9 cellular contexts compared by ENCODE assay signal in genomic region chr5:74864823-74865222, GRCh38. TPM values are rescaled to one million over a fixed set of nuclear protein-coding genes. Genes with fewer than 3 reads are reported as not detected.
A peak's percentile ranks its signal among the peaks of the same experiment; 100 is the strongest.
DNase-seq lines count a peak whose midpoint lies in the region; ATAC-seq and TF ChIP-seq lines count a peak whose summit lies in the region.
"Had no signal": no experiment of that assay in that cellular context is flagged by ENCODE, and none has a peak within 500 bp of the region (broad histone marks: within the 10 kb centered on the region; RNA-seq: fewer than 3 reads in every experiment).

No MANE protein-coding gene starts in this region.

- H3K4me3 Mint-ChIP-seq in activated T-cell treated with anti-CD3 and anti-CD28 coated beads, Interleukin-2, amount 50 U/mL, for 24 hours: peak overlapping the region; percentile 93
- peak overlapping the region; percentile 72 for H3K4me3 Mint-ChIP-seq in activated CD4-positive, alpha-beta memory T cell treated with anti-CD3 and anti-CD28 coated beads, Interleukin-2, amount 10 ng/mL, durations not matched to agents 7 days and 5 days

- H3K27me3 ChIP-seq in suprapubic skin: peaks cover 25% of the 10 kb centered on the region
- peaks cover 7% of the 10 kb centered on the region for H3K27me3 ChIP-seq in colonic mucosa

- no peak for DNase-seq in activated T-cell treated with anti-CD3 and anti-CD28 coated beads, Interleukin-2, amount 50 U/mL, for 24 hours
- no peak for DNase-seq in activated T-cell treated with anti-CD3 and anti-CD28 coated beads, Interleukin-2, amount 50 U/mL, for 48 hours
- no peak for DNase-seq in activated CD4-positive, alpha-beta memory T cell treated with anti-CD3 and anti-CD28 coated beads, Interleukin-2, amount 10 ng/mL, durations not matched to agents 7 days and 5 days
- DNase-seq in suprapubic skin (ENCODE audit: low spot score in 2 of 2) (no peak), colonic mucosa (no peak)
- DNase-seq in stimulated activated naive CD4-positive, alpha-beta T cell treated with Interleukin-2 at 50 U/mL for 16 hours (lab: John Stamatoyannopoulos, UW): no peak
- DNase-seq: heart right ventricle had no signal

- H3K27ac ChIP-seq in suprapubic skin (no peak overlapping the region), colonic mucosa (no peak overlapping the region)

- H3K4me1 ChIP-seq in suprapubic skin: peaks cover 15% of the 10 kb centered on the region
- H3K4me1 ChIP-seq in colonic mucosa: no peaks in the 10 kb centered on the region

- H3K9me3 ChIP-seq in iPS-18c (ENCODE audit: control insufficient read depth, insufficient read depth, low read length) (no peaks in the 10 kb centered on the region), suprapubic skin (no peaks in the 10 kb centered on the region), colonic mucosa (no peaks in the 10 kb centered on the region)
- H3K9me3 ChIP-seq: heart right ventricle had no signal

- intact Hi-C loops in colonic mucosa (cut with DNase I): no loop called here

- no peaks in the 10 kb centered on the region for H3K9me3 Mint-ChIP-seq in activated T-cell treated with anti-CD3 and anti-CD28 coated beads, Interleukin-2, amount 50 U/mL, for 24 hours
- H3K9me3 Mint-ChIP-seq in activated CD4-positive, alpha-beta memory T cell treated with anti-CD3 and anti-CD28 coated beads, Interleukin-2, amount 10 ng/mL, durations not matched to agents 7 days and 5 days: no peaks in the 10 kb centered on the region

- CTCF ChIA-PET in activated CD4-positive, alpha-beta memory T cell treated with anti-CD3 and anti-CD28 coated beads, Interleukin-2, amount 10 ng/mL, durations not matched to agents 7 days and 5 days (lab: Charles Lee): no interaction called here

- ATAC-seq in HG02678 (IDR thresholded peaks at IDR 0.05; ENCODE audit: unreplicated experiment): no peak

- H3K4me3 ChIP-seq in iPS-18c (ENCODE audit: insufficient read depth, low read depth, low read length): peak overlapping the region; percentile 64
- peak overlapping the region; percentile 66 for H3K4me3 ChIP-seq in suprapubic skin
- H3K4me3 ChIP-seq in colonic mucosa: no peak overlapping the region

- peaks cover 3% of the 10 kb centered on the region for H3K27me3 Mint-ChIP-seq in activated T-cell treated with anti-CD3 and anti-CD28 coated beads, Interleukin-2, amount 50 U/mL, for 24 hours
- peaks cover 26% of the 10 kb centered on the region for H3K27me3 Mint-ChIP-seq in activated CD4-positive, alpha-beta memory T cell treated with anti-CD3 and anti-CD28 coated beads, Interleukin-2, amount 10 ng/mL, durations not matched to agents 7 days and 5 days

- POLR2A ChIA-PET in activated CD4-positive, alpha-beta memory T cell treated with anti-CD3 and anti-CD28 coated beads, Interleukin-2, amount 10 ng/mL, durations not matched to agents 7 days and 5 days (lab: Charles Lee): no interaction called here

- no peak overlapping the region for H3K9ac ChIP-seq in colonic mucosa (ENCODE audit: low read depth in 2 of 2, low read length in 2 of 2)

- TF ChIP-seq CTCF in suprapubic skin (IDR thresholded peaks at IDR 0.05) (no peak), colonic mucosa (IDR thresholded peaks at IDR 0.05) (no peak)

- WGBS in suprapubic skin: 51% methylated on average over 8 of the region's 8 CpGs

- H3K36me3 ChIP-seq in suprapubic skin: no peaks in the 10 kb centered on the region
- H3K36me3 ChIP-seq in colonic mucosa: no peaks in the 10 kb centered on the region
- H3K36me3 ChIP-seq: heart right ventricle had no signal

- H3K27ac Mint-ChIP-seq in activated T-cell treated with anti-CD3 and anti-CD28 coated beads, Interleukin-2, amount 50 U/mL, for 24 hours: peak overlapping the region; percentile 94
- H3K27ac Mint-ChIP-seq in activated CD4-positive, alpha-beta memory T cell treated with anti-CD3 and anti-CD28 coated beads, Interleukin-2, amount 10 ng/mL, durations not matched to agents 7 days and 5 days: no peak overlapping the region

- H3K4me1 Mint-ChIP-seq in activated T-cell treated with anti-CD3 and anti-CD28 coated beads, Interleukin-2, amount 50 U/mL, for 24 hours (ENCODE audit: low read depth): peaks cover 40% of the 10 kb centered on the region
- peaks cover 13% of the 10 kb centered on the region for H3K4me1 Mint-ChIP-seq in activated CD4-positive, alpha-beta memory T cell treated with anti-CD3 and anti-CD28 coated beads, Interleukin-2, amount 10 ng/mL, durations not matched to agents 7 days and 5 days

- H3K36me3 Mint-ChIP-seq in activated T-cell treated with anti-CD3 and anti-CD28 coated beads, Interleukin-2, amount 50 U/mL, for 24 hours (ENCODE audit: low read depth): peaks cover 9% of the 10 kb centered on the region
- peaks cover 3% of the 10 kb centered on the region for H3K36me3 Mint-ChIP-seq in activated CD4-positive, alpha-beta memory T cell treated with anti-CD3 and anti-CD28 coated beads, Interleukin-2, amount 10 ng/mL, durations not matched to agents 7 days and 5 days (ENCODE audit: low read depth)

- no peak for TF ChIP-seq EP300 in suprapubic skin (IDR thresholded peaks at IDR 0.05)

- no peak for TF ChIP-seq POLR2A in suprapubic skin (IDR thresholded peaks at IDR 0.05)

RNA-seq across cellular contexts. Expression of gene FAM169A, which starts 1.4 kb away (rescaled TPM):
- 1 to 10 TPM; 3.5 to 4.6 TPM for total RNA-seq in activated CD4-positive, alpha-beta memory T cell treated with anti-CD3 and anti-CD28 coated beads, Interleukin-2, amount 10 ng/mL, durations not matched to agents 7 days and 5 days
- total RNA-seq in suprapubic skin: 1 to 10 TPM in 1 of 4 donors, under 1 TPM in 3; 0.15 to 3.1 (median 0.83) TPM
- 1 to 10 TPM; 4.9 to 5.0 TPM for total RNA-seq in colonic mucosa
